8 cellular contexts compared by ENCODE assay signal in genomic region chr20:56343861-56344381, GRCh38. TPM values are rescaled to one million over a fixed set of nuclear protein-coding genes. Genes with fewer than 3 reads are reported as not detected.
A peak's percentile ranks its signal among the peaks of the same experiment; 100 is the strongest.
DNase-seq lines count a peak whose midpoint lies in the region; ATAC-seq and TF ChIP-seq lines count a peak whose summit lies in the region.

No MANE protein-coding gene starts in this region.

- H3K9ac ChIP-seq in NT2/D1 (ENCODE audit: insufficient read length, low read depth): peak overlapping the region; percentile 52

- in situ Hi-C loops in astrocyte of the spinal cord (cut with HindIII; ENCODE audit: low sequenced_read_pairs): no loop called here

- intact Hi-C loops in CD14-positive monocyte (cut with micrococcal nuclease): loop anchor here in 1 of 2 donors (10.0 kb wide), 1 partner anchor 1669 kb away; no protein-coding TSS in a partner anchor

- peaks cover 50% of the 10 kb centered on the region for H3K27me3 ChIP-seq in NT2/D1 (ENCODE audit: insufficient read depth, insufficient read length)

- TF ChIP-seq CTCF in CD14-positive monocyte (IDR thresholded peaks at IDR 0.05) (peak; percentile 73), astrocyte of the spinal cord (IDR thresholded peaks at IDR 0.05; ENCODE audit: low read depth, low read length) (peak; percentile 72)

- peaks cover 42 to 67% (median 54%) of the 10 kb centered on the region in 3 donors for H3K27me3 Mint-ChIP-seq in CD14-positive monocyte (ENCODE audit: low read depth in 3 of 3)

- H3K4me1 ChIP-seq in NT2/D1 (ENCODE audit: insufficient read depth, insufficient read length): peaks cover 3% of the 10 kb centered on the region

- H3K9me3 Mint-ChIP-seq in CD14-positive monocyte: peaks cover 0 to 10% (median 0%) of the 10 kb centered on the region in 7 donors

- H3K4me1 Mint-ChIP-seq in CD14-positive monocyte: peaks cover 9% of the 10 kb centered on the region

- H3K4me3 ChIP-seq in NT2/D1 (ENCODE audit: insufficient read length, low read depth) (peak overlapping the region; percentile 26), astrocyte of the spinal cord (ENCODE audit: low read depth, low read length) (no peak overlapping the region)

- H3K36me3 Mint-ChIP-seq in CD14-positive monocyte: peaks cover 0 to 2% of the 10 kb centered on the region in 2 donors

- peaks cover 9% of the 10 kb centered on the region for H3K9me3 ChIP-seq in NT2/D1 (ENCODE audit: insufficient read depth, low read length)

- no peak overlapping the region for H3K27ac Mint-ChIP-seq in CD14-positive monocyte

- ATAC-seq in GM19372 (IDR thresholded peaks at IDR 0.05; ENCODE audit: low read depth, unreplicated experiment) (peak; percentile 90), GM19035 (IDR thresholded peaks at IDR 0.05; ENCODE audit: unreplicated experiment) (no peak)

- no peaks in the 10 kb centered on the region for H3K36me3 ChIP-seq in NT2/D1 (ENCODE audit: insufficient read depth, insufficient read length, low read length)

- DNase-seq in CD14-positive monocyte (ENCODE audit: low spot score): no peak
- DNase-seq in NT2/D1 (ENCODE audit: low read depth, low spot score): peak; percentile 84
- DNase-seq in astrocyte of the spinal cord (ENCODE audit: low read depth, low spot score): peak; percentile 22
- peak; percentile 94 for DNase-seq in iPS-NIHi7 (ENCODE audit: extremely low spot score)
- DNase-seq in stimulated activated CD4-positive, alpha-beta T cell treated with anti-CD3 and anti-CD28 coated beads, Interleukin-4, amount 100 ng/mL, for 1 hour: peak; percentile 40
- no peak for DNase-seq in NCI-H226

- H3K4me3 Mint-ChIP-seq in CD14-positive monocyte: peak overlapping the region in 1 of 2 donors; percentile 76

RNA-seq across cellular contexts. Expression of gene FAM210B, which starts 14.9 kb away (rescaled TPM):
- polyA plus RNA-seq in CD14-positive monocyte: 10 to 100 TPM; 34.5 to 41.3 TPM

RNA-seq across cellular contexts. Expression of gene AURKA, which starts 48.1 kb away (rescaled TPM):
- 1 to 10 TPM; 1.4 to 1.5 TPM for polyA plus RNA-seq in CD14-positive monocyte

RNA-seq across cellular contexts. Expression of gene CSTF1, which starts 48.5 kb away (rescaled TPM):
- 10 to 100 TPM; 10.7 to 15.7 TPM for polyA plus RNA-seq in CD14-positive monocyte

Comparison
In these comparisons a context has a peak if more than half of its experiments do, and no peak if none do; other contexts are left out.
1. DNase-seq: peak in NT2/D1 (single experiment), astrocyte of the spinal cord (single experiment), iPS-NIHi7 (single experiment) and stimulated activated CD4-positive, alpha-beta T cell treated with anti-CD3 and anti-CD28 coated beads, Interleukin-4, amount 100 ng/mL, for 1 hour (single experiment); none in CD14-positive monocyte (single experiment) and NCI-H226 (single experiment).